Comparison of ENCODE assay signal across 1 cellular context in genomic region chr15:88622605-88622975, GRCh38.
TF ChIP-seq lines count a peak whose summit lies in the region.

No MANE protein-coding gene starts in this region.

TF ChIP-seq in HepG2, 621 proteins besides CTCF, POLR2A, EP300 and RAD21:
- TF ChIP-seq NR2C2 (CRISPR knock-in tag; IDR thresholded peaks at IDR 0.05; ENCODE audit: borderline replicate concordance) = no peak
- no peak for TF ChIP-seq MAFF (IDR thresholded peaks at IDR 0.05; ENCODE audit: low read depth, low read length)
- no peak for TF ChIP-seq ETV5 (CRISPR knock-in tag; IDR thresholded peaks at IDR 0.05; ENCODE audit: borderline replicate concordance)
- TF ChIP-seq ADNP (CRISPR knock-in tag; IDR thresholded peaks at IDR 0.05) = no peak
- TF ChIP-seq MXD3 (CRISPR knock-in tag; IDR thresholded peaks at IDR 0.05) = no peak
- no peak for TF ChIP-seq ZKSCAN8 (CRISPR knock-in tag; IDR thresholded peaks at IDR 0.05; ENCODE audit: borderline replicate concordance)
- TF ChIP-seq GATA4 (IDR thresholded peaks at IDR 0.05; ENCODE audit: borderline replicate concordance, low read depth) = no peak
- TF ChIP-seq NONO (IDR thresholded peaks at IDR 0.05) = no peak
- TF ChIP-seq NONO (CRISPR knock-in tag; conservative IDR thresholded peaks at IDR 0.05) = no peak
- TF ChIP-seq ARNT2 (CRISPR knock-in tag; IDR thresholded peaks at IDR 0.05; ENCODE audit: low read depth) = no peak
- no peak for TF ChIP-seq SMC3 (IDR thresholded peaks at IDR 0.05; ENCODE audit: low read length)
- no peak for TF ChIP-seq NFYC (CRISPR knock-in tag; IDR thresholded peaks at IDR 0.05)
- no peak for TF ChIP-seq USF2 (IDR thresholded peaks at IDR 0.05; ENCODE audit: low read depth, low read length)
- TF ChIP-seq USF2 (CRISPR knock-in tag; IDR thresholded peaks at IDR 0.05; ENCODE audit: borderline replicate concordance) = no peak
